ENCODE assay signal across 12 cellular contexts in the genomic region with DNA sequence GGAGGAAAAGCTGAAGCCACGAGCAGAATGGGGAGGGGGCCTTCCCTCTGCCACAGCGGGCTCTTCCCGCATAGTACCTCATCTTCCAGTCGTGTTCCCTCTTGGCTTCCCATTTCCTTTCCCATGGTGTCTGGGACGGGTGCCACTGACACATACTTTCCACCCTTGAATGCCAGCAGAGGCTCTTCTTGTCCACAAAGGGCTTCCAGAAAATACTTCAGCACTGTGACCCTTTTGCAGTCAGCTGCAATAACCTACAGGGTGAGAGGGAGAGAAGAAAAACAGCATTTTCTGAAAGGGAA. TPM values are rescaled to one million over a fixed set of nuclear protein-coding genes. Genes with fewer than 3 reads are reported as not detected.
DNase-seq lines count a peak whose midpoint lies in the region; ATAC-seq and TF ChIP-seq lines count a peak whose summit lies in the region.
"Had no signal": no experiment of that assay in that cellular context is flagged by ENCODE, and none has a peak within 500 bp of the region (broad histone marks: within the 10 kb centered on the region; RNA-seq: fewer than 3 reads in every experiment).

No MANE protein-coding gene starts in this region.

- DNase-seq in RWPE1 (ENCODE audit: low spot score) (no peak), dorsolateral prefrontal cortex (no peak), memory B cell (ENCODE audit: low spot score in 2 of 2) (no peak), testis (no peak), NCI-H2081 treated with DMSO at 0.1 percent for 48 hours (lab: John Stamatoyannopoulos, UW) (no peak)
- DNase-seq in activated naive CD4-positive, alpha-beta T cell (lab: John Stamatoyannopoulos, UW), result no peak
- no peak for DNase-seq in central memory CD4-positive, alpha-beta T cell
- DNase-seq: activated CD4-positive, alpha-beta T cell treated with anti-CD3 and anti-CD28 coated beads for 1 hour; NCI-H1105 treated with DMSO at 0.1 percent for 48 hours had no signal

- intact Hi-C loops in dorsolateral prefrontal cortex (cut with DNase I), result no loop called here
- intact Hi-C loops in testis (cut with DNase I; ENCODE audit: low total_unique reads), result no loop called here

- no peak overlapping the region for H3K4me3 Mint-ChIP-seq in memory B cell
- H3K4me3 Mint-ChIP-seq: stimulated activated effector memory CD8-positive, alpha-beta T cell treated with anti-CD3 and anti-CD28 coated beads, Interleukin-12 subunit alpha, Interleukin-12 subunit beta, amount 100 ng/mL, for 72 hours had no signal

- H3K4me1 Mint-ChIP-seq in memory B cell, result peaks cover 50% of the 10 kb centered on the region

- H3K4me3 ChIP-seq in dorsolateral prefrontal cortex (no peak overlapping the region), testis (no peak overlapping the region)
- H3K4me3 ChIP-seq: smooth muscle cell had no signal

- no peaks in the 10 kb centered on the region for H3K9me3 Mint-ChIP-seq in memory B cell
- H3K9me3 Mint-ChIP-seq: stimulated activated effector memory CD8-positive, alpha-beta T cell treated with anti-CD3 and anti-CD28 coated beads, Interleukin-12 subunit alpha, Interleukin-12 subunit beta, amount 100 ng/mL, for 72 hours had no signal

- no peak for TF ChIP-seq POLR2A in testis (IDR thresholded peaks at IDR 0.05)

- ATAC-seq in memory B cell (ENCODE audit: low read depth), result no peak
- ATAC-seq in HG02610 (IDR thresholded peaks at IDR 0.05; ENCODE audit: unreplicated experiment), result no peak
- ATAC-seq: stimulated activated effector memory CD8-positive, alpha-beta T cell treated with anti-CD3 and anti-CD28 coated beads, Interleukin-12 subunit alpha, Interleukin-12 subunit beta, amount 100 ng/mL, for 72 hours had no signal

- WGBS in testis, 2 donors, result 42 to 63% methylated on average over 4 to 5 of the region's 5 CpGs

- peaks cover 70% of the 10 kb centered on the region for H3K4me1 ChIP-seq in testis

- H3K27ac ChIP-seq in RWPE1 (peak overlapping the region; percentile 62), dorsolateral prefrontal cortex (peak overlapping the region in 32 of 59 donors; percentile 1 to 89 (median 41)), testis (peak overlapping the region; percentile 35 to 82)

- H3K9me3 ChIP-seq in testis, result no peaks in the 10 kb centered on the region

- peaks cover 20% of the 10 kb centered on the region for H3K36me3 Mint-ChIP-seq in memory B cell

- POLR2A ChIA-PET in RWPE1 (lab: Yijun Ruan, JAX; ENCODE audit: low non-redundant PET), result no interaction called here

- CTCF ChIA-PET in RWPE1 (lab: Yijun Ruan, JAX), result interaction anchor here (2.2 kb wide), 1 partner anchor 159 kb away, joined by 9 read pairs; no protein-coding TSS in a partner anchor

- TF ChIP-seq CTCF in RWPE1 (conservative IDR thresholded peaks at IDR 0.05; ENCODE audit: low read depth), result no peak
- no peak for TF ChIP-seq CTCF in dorsolateral prefrontal cortex (IDR thresholded peaks at IDR 0.05 in 54 of 56, conservative IDR thresholded peaks at IDR 0.05 in 2 of 56; ENCODE audit: low read depth in 1 of 56, partially characterized antibody in 56 of 56)
- no peak for TF ChIP-seq CTCF in testis (IDR thresholded peaks at IDR 0.05)

- H3K27me3 ChIP-seq in dorsolateral prefrontal cortex (no peaks in the 10 kb centered on the region), testis (no peaks in the 10 kb centered on the region)

- H3K27ac Mint-ChIP-seq in memory B cell, result peak overlapping the region; percentile 56

- H3K27me3 Mint-ChIP-seq in memory B cell, result no peaks in the 10 kb centered on the region

- no peaks in the 10 kb centered on the region for H3K36me3 ChIP-seq in testis (ENCODE audit: low read depth, missing control alignments)

RNA-seq across cellular contexts. Expression of a gene that starts 30.7 kb away (rescaled TPM):
- total RNA-seq in dorsolateral prefrontal cortex (10 to 100 TPM in 18 of 120 experiments, 1 to 10 TPM in 102; 1.6 to 17.4 (median 6.5) TPM), testis (10 to 100 TPM; 36.1 to 38.4 TPM)
- 8.7 TPM for polyA plus RNA-seq in testis (ENCODE audit: insufficient read depth, low read depth, low replicate concordance)

RNA-seq across cellular contexts. Expression of a gene that starts 43.8 kb away (rescaled TPM):
- 10 to 100 TPM in 108 of 120 experiments, 1 to 10 TPM in 12; 6.6 to 29.4 (median 16.4) TPM for total RNA-seq in dorsolateral prefrontal cortex
- 10 to 100 TPM; 46.3 to 55.1 TPM for total RNA-seq in testis
- 46.3 TPM for polyA plus RNA-seq in testis (ENCODE audit: insufficient read depth, low read depth, low replicate concordance)

RNA-seq across cellular contexts. Expression of a gene that starts 55.6 kb away (rescaled TPM):
- total RNA-seq in dorsolateral prefrontal cortex (100 to 1,000 TPM in 30 of 120 experiments, 10 to 100 TPM in 90; 57.6 to 158 (median 87.2) TPM), testis (10 to 100 TPM; 91.9 to 93.3 TPM)
- polyA plus RNA-seq in testis (ENCODE audit: insufficient read depth, low read depth, low replicate concordance), result 32.6 TPM
